In genomic region chr10:4776234-4776638, GRCh38 we compare ENCODE assay signal across 15 cellular contexts.
DNase-seq lines count a peak whose midpoint lies in the region; ATAC-seq and TF ChIP-seq lines count a peak whose summit lies in the region.
"Had no signal": no experiment of that assay in that cellular context is flagged by ENCODE, and none has a peak within 500 bp of the region (broad histone marks: within the 10 kb centered on the region; RNA-seq: fewer than 3 reads in every experiment).

No MANE protein-coding gene starts in this region.

- peaks cover 26% of the 10 kb centered on the region for H3K27me3 Mint-ChIP-seq in activated naive CD4-positive, alpha-beta T cell treated with anti-CD3 and anti-CD28 coated beads, Interleukin-2, amount 50 U/mL, for 24 hours
- H3K27me3 Mint-ChIP-seq in activated naive CD4-positive, alpha-beta T cell treated with anti-CD3 and anti-CD28 coated beads, Interleukin-2, amount 10 ng/mL, durations not matched to agents 7 days and 5 days: peaks cover 4% of the 10 kb centered on the region
- H3K27me3 Mint-ChIP-seq in stimulated activated naive CD8-positive, alpha-beta T cell treated with anti-CD3 and anti-CD28 coated beads, Interleukin-15, Interleukin-2, amounts not matched to agents 100 ng/mL and 50 ng/mL, for 24 hours: peaks cover 41% of the 10 kb centered on the region

- H3K27ac ChIP-seq in RWPE2 (ENCODE audit: poor library complexity, severe bottlenecking): peak overlapping the region; percentile 100
- H3K27ac ChIP-seq: Peyer's patch had no signal

- H3K4me1 Mint-ChIP-seq in activated naive CD4-positive, alpha-beta T cell treated with anti-CD3 and anti-CD28 coated beads, Interleukin-2, amount 50 U/mL, for 24 hours: no peaks in the 10 kb centered on the region
- H3K4me1 Mint-ChIP-seq in activated naive CD4-positive, alpha-beta T cell treated with anti-CD3 and anti-CD28 coated beads, Interleukin-2, amount 10 ng/mL, durations not matched to agents 7 days and 5 days: no peaks in the 10 kb centered on the region
- H3K4me1 Mint-ChIP-seq in stimulated activated naive CD8-positive, alpha-beta T cell treated with anti-CD3 and anti-CD28 coated beads, Interleukin-15, Interleukin-2, amounts not matched to agents 100 ng/mL and 50 ng/mL, for 24 hours (ENCODE audit: low read depth): peaks cover 12% of the 10 kb centered on the region
- H3K4me1 Mint-ChIP-seq: CD8-positive, alpha-beta memory T cell had no signal

- no peak for TF ChIP-seq CTCF in RWPE2 (IDR thresholded peaks at IDR 0.05; ENCODE audit: poor library complexity, severe bottlenecking)

- H3K27me3 ChIP-seq in RWPE2 (ENCODE audit: insufficient read depth, poor library complexity, severe bottlenecking): no peaks in the 10 kb centered on the region
- H3K27me3 ChIP-seq: Peyer's patch had no signal

- no peak for DNase-seq in activated naive CD4-positive, alpha-beta T cell treated with anti-CD3 and anti-CD28 coated beads, Interleukin-2, amount 10 ng/mL, durations not matched to agents 7 days and 5 days
- no peak for DNase-seq in RWPE2 (ENCODE audit: low spot score)
- DNase-seq in NCI-H748 treated with DMSO at 0.1 percent for 48 hours (lab: John Stamatoyannopoulos, UW): no peak
- no peak for DNase-seq in LoVo (ENCODE audit: low spot score)
- no peak for DNase-seq in EL
- DNase-seq: activated CD8-positive, alpha-beta memory T cell treated with anti-CD3 and anti-CD28 coated beads, Interleukin-2, amount 10 ng/mL, durations not matched to agents 7 days and 5 days; CD8-positive, alpha-beta memory T cell; DND-41; erythroblast; NCI-H146; Peyer's patch; SW 1271 had no signal

- no peaks in the 10 kb centered on the region for H3K9me3 Mint-ChIP-seq in activated naive CD4-positive, alpha-beta T cell treated with anti-CD3 and anti-CD28 coated beads, Interleukin-2, amount 50 U/mL, for 24 hours
- no peaks in the 10 kb centered on the region for H3K9me3 Mint-ChIP-seq in activated naive CD4-positive, alpha-beta T cell treated with anti-CD3 and anti-CD28 coated beads, Interleukin-2, amount 10 ng/mL, durations not matched to agents 7 days and 5 days
- no peaks in the 10 kb centered on the region for H3K9me3 Mint-ChIP-seq in stimulated activated naive CD8-positive, alpha-beta T cell treated with anti-CD3 and anti-CD28 coated beads, Interleukin-15, Interleukin-2, amounts not matched to agents 100 ng/mL and 50 ng/mL, for 24 hours
- H3K9me3 Mint-ChIP-seq: CD8-positive, alpha-beta memory T cell had no signal

- no peaks in the 10 kb centered on the region for H3K9me3 ChIP-seq in RWPE2 (ENCODE audit: severe bottlenecking)
- H3K9me3 ChIP-seq: Peyer's patch had no signal

- H3K4me1 ChIP-seq in RWPE2 (ENCODE audit: insufficient read depth, poor library complexity, severe bottlenecking): peaks cover 45% of the 10 kb centered on the region
- H3K4me1 ChIP-seq: Peyer's patch had no signal

- no peaks in the 10 kb centered on the region for H3K36me3 Mint-ChIP-seq in activated naive CD4-positive, alpha-beta T cell treated with anti-CD3 and anti-CD28 coated beads, Interleukin-2, amount 50 U/mL, for 24 hours
- no peaks in the 10 kb centered on the region for H3K36me3 Mint-ChIP-seq in activated naive CD4-positive, alpha-beta T cell treated with anti-CD3 and anti-CD28 coated beads, Interleukin-2, amount 10 ng/mL, durations not matched to agents 7 days and 5 days
- no peaks in the 10 kb centered on the region for H3K36me3 Mint-ChIP-seq in stimulated activated naive CD8-positive, alpha-beta T cell treated with anti-CD3 and anti-CD28 coated beads, Interleukin-15, Interleukin-2, amounts not matched to agents 100 ng/mL and 50 ng/mL, for 24 hours (ENCODE audit: low read depth)
- H3K36me3 Mint-ChIP-seq: activated CD8-positive, alpha-beta memory T cell treated with anti-CD3 and anti-CD28 coated beads, Interleukin-2, amount 10 ng/mL, durations not matched to agents 7 days and 5 days; CD8-positive, alpha-beta memory T cell had no signal

- ATAC-seq in GM21723 (IDR thresholded peaks at IDR 0.05; ENCODE audit: unreplicated experiment) (peak; percentile 60), RWPE2 (ENCODE audit: low read depth) (no peak)
- ATAC-seq: activated CD8-positive, alpha-beta memory T cell treated with anti-CD3 and anti-CD28 coated beads, Interleukin-2, amount 10 ng/mL, durations not matched to agents 7 days and 5 days had no signal

- no peak overlapping the region for H3K4me3 ChIP-seq in RWPE2 (ENCODE audit: severe bottlenecking)
- H3K4me3 ChIP-seq: Peyer's patch had no signal

- peak overlapping the region; percentile 69 for H3K27ac Mint-ChIP-seq in activated naive CD4-positive, alpha-beta T cell treated with anti-CD3 and anti-CD28 coated beads, Interleukin-2, amount 50 U/mL, for 24 hours
- H3K27ac Mint-ChIP-seq in activated naive CD4-positive, alpha-beta T cell treated with anti-CD3 and anti-CD28 coated beads, Interleukin-2, amount 10 ng/mL, durations not matched to agents 7 days and 5 days: no peak overlapping the region
- H3K27ac Mint-ChIP-seq in stimulated activated naive CD8-positive, alpha-beta T cell treated with anti-CD3 and anti-CD28 coated beads, Interleukin-15, Interleukin-2, amounts not matched to agents 100 ng/mL and 50 ng/mL, for 24 hours: peak overlapping the region; percentile 82
- H3K27ac Mint-ChIP-seq: activated CD8-positive, alpha-beta memory T cell treated with anti-CD3 and anti-CD28 coated beads, Interleukin-2, amount 10 ng/mL, durations not matched to agents 7 days and 5 days; CD8-positive, alpha-beta memory T cell had no signal

- H3K36me3 ChIP-seq in RWPE2 (ENCODE audit: low read depth): no peaks in the 10 kb centered on the region
- H3K36me3 ChIP-seq: Peyer's patch had no signal

- no peak overlapping the region for H3K4me3 Mint-ChIP-seq in activated naive CD4-positive, alpha-beta T cell treated with anti-CD3 and anti-CD28 coated beads, Interleukin-2, amount 50 U/mL, for 24 hours
- no peak overlapping the region for H3K4me3 Mint-ChIP-seq in activated naive CD4-positive, alpha-beta T cell treated with anti-CD3 and anti-CD28 coated beads, Interleukin-2, amount 10 ng/mL, durations not matched to agents 7 days and 5 days
- H3K4me3 Mint-ChIP-seq in stimulated activated naive CD8-positive, alpha-beta T cell treated with anti-CD3 and anti-CD28 coated beads, Interleukin-15, Interleukin-2, amounts not matched to agents 100 ng/mL and 50 ng/mL, for 24 hours: no peak overlapping the region
- H3K4me3 Mint-ChIP-seq: activated CD8-positive, alpha-beta memory T cell treated with anti-CD3 and anti-CD28 coated beads, Interleukin-2, amount 10 ng/mL, durations not matched to agents 7 days and 5 days; CD8-positive, alpha-beta memory T cell had no signal

- CTCF ChIA-PET in activated naive CD4-positive, alpha-beta T cell treated with anti-CD3 and anti-CD28 coated beads, Interleukin-2, amount 10 ng/mL, durations not matched to agents 7 days and 5 days (lab: Charles Lee): interaction anchor here (1.1 kb wide), 1 partner anchor 39 kb away, joined by 3 read pairs; no protein-coding TSS in a partner anchor
